Comparison of ENCODE assay signal across 11 cellular contexts in the genomic region with DNA sequence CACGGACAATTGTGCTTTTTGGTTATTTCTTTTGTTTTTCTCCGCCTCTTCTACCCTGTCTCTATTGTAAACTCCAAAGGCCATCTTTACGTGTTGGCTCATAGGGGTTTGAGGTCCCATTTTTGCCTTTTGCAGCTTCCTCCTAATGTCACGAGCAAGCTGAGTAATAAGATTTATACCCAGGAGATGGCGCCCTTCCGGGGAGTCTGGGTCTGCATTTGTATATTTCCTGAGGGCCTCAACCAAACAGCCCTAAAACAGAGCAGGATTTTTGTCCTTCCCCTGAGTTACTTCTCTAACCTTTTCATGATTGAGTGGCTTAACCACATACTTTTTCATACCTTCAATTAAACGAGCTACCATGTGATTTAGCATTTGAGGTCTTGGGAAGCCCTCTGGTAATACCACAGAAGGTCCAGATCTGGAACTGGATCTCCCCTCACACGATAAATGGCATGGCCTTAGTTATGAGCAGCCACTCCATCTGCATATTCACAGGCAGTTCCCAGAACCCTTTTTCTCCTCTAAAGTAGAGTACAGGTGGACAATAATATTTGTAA. TPM values are rescaled to one million over a fixed set of nuclear protein-coding genes. Genes with fewer than 3 reads are reported as not detected.
A peak's percentile ranks its signal among the peaks of the same experiment; 100 is the strongest.
DNase-seq lines count a peak whose midpoint lies in the region; ATAC-seq and TF ChIP-seq lines count a peak whose summit lies in the region.
"Had no signal": no experiment of that assay in that cellular context is flagged by ENCODE, and none has a peak within 500 bp of the region (broad histone marks: within the 10 kb centered on the region; RNA-seq: fewer than 3 reads in every experiment).

No MANE protein-coding gene starts in this region.

- peaks cover 16% of the 10 kb centered on the region for H3K4me1 ChIP-seq in cardiac muscle cell (ENCODE audit: low read depth)
- H3K4me1 ChIP-seq: SJCRH30 had no signal

- no peaks in the 10 kb centered on the region for H3K36me3 ChIP-seq in cardiac muscle cell
- H3K36me3 ChIP-seq: SJCRH30 had no signal

- DNase-seq in cardiac muscle cell (ENCODE audit: low read depth in 1 of 2, low spot score in 1 of 2) = peak in 1 of 2 donors; percentile 37
- no peak for DNase-seq in Right ventricle myocardium inferior (ENCODE audit: missing footprints)
- peak; percentile 30 for DNase-seq in NCI-H69 (lab: John Stamatoyannopoulos, UW)
- DNase-seq in chondrocyte (ENCODE audit: low spot score) = no peak
- peak; percentile 35 for DNase-seq in stimulated activated naive CD8-positive, alpha-beta T cell treated with anti-CD3 and anti-CD28 coated beads, Interleukin-15, Interleukin-2, amounts not matched to agents 100 U/mL and 50 U/mL, for 24 hours
- DNase-seq in midbrain (lab: John Stamatoyannopoulos, UW) = no peak
- DNase-seq in NCI-H1105 (lab: John Stamatoyannopoulos, UW) = no peak

- no peak overlapping the region for H3K27ac ChIP-seq in cardiac muscle cell
- H3K27ac ChIP-seq: SJCRH30 had no signal

- H3K27me3 Mint-ChIP-seq in chondrocyte (ENCODE audit: low read depth) = peaks cover 2% of the 10 kb centered on the region

- H3K9me3 Mint-ChIP-seq in chondrocyte (ENCODE audit: low read depth) = no peaks in the 10 kb centered on the region
- H3K9me3 Mint-ChIP-seq: brain had no signal

- no peak overlapping the region for H3K4me3 ChIP-seq in cardiac muscle cell
- H3K4me3 ChIP-seq: SJCRH30 had no signal

- TF ChIP-seq CTCF in cardiac muscle cell (IDR thresholded peaks at IDR 0.05; ENCODE audit: low read depth, low read length) (peak; percentile 37), chondrocyte (IDR thresholded peaks at IDR 0.05) (peak; percentile 70)

- intact Hi-C loops in Right ventricle myocardium inferior (cut with DNase I) = no loop called here

- H3K9me3 ChIP-seq in cardiac muscle cell (ENCODE audit: low read depth) = no peaks in the 10 kb centered on the region
- H3K9me3 ChIP-seq: SJCRH30 had no signal

- no peaks in the 10 kb centered on the region for H3K4me1 Mint-ChIP-seq in chondrocyte (ENCODE audit: low read depth)
- H3K4me1 Mint-ChIP-seq: brain had no signal

- H3K36me3 Mint-ChIP-seq in chondrocyte (ENCODE audit: low read depth) = no peaks in the 10 kb centered on the region
- H3K36me3 Mint-ChIP-seq: brain had no signal

- no peak for ATAC-seq in Right ventricle myocardium inferior
- ATAC-seq in stimulated activated naive CD8-positive, alpha-beta T cell treated with anti-CD3 and anti-CD28 coated beads, Interleukin-15, Interleukin-2, amounts not matched to agents 100 U/mL and 50 U/mL, for 24 hours = no peak
- no peak for ATAC-seq in GM21529 (IDR thresholded peaks at IDR 0.05; ENCODE audit: unreplicated experiment)

- H3K27ac Mint-ChIP-seq in chondrocyte (ENCODE audit: unreplicated experiment) = no peak overlapping the region
- H3K27ac Mint-ChIP-seq: brain had no signal

- no peak overlapping the region for H3K4me3 Mint-ChIP-seq in chondrocyte (ENCODE audit: unreplicated experiment)
- H3K4me3 Mint-ChIP-seq: brain had no signal

- H3K27me3 ChIP-seq in cardiac muscle cell = no peaks in the 10 kb centered on the region
- H3K27me3 ChIP-seq: SJCRH30 had no signal

RNA-seq across cellular contexts. Expression of gene CFAP95, which starts 11.2 kb away (rescaled TPM):
- total RNA-seq in cardiac muscle cell (0.49 TPM in 1 of 2 replicates, not detected in the other), Right ventricle myocardium inferior (0.43 TPM), chondrocyte (not detected in 3 replicates)
- not detected in 2 replicates for polyA plus RNA-seq in cardiac muscle cell
- total RNA-seq: mononuclear cell, SJCRH30 had no signal

RNA-seq across cellular contexts. Expression of gene PTAR1, which starts 49.6 kb away (rescaled TPM):
- total RNA-seq in cardiac muscle cell (33.4 and 54.1 TPM in 2 replicates), Right ventricle myocardium inferior (24.2 TPM), chondrocyte (48.2 to 57.5 TPM (median 52.4 TPM) in 3 replicates)
- polyA plus RNA-seq in cardiac muscle cell = 7.1 and 15.9 TPM in 2 replicates

Comparison
In these comparisons a context has a peak if more than half of its experiments do, and no peak if none do; other contexts are left out.
1. DNase-seq: peak in NCI-H69 (single experiment) and stimulated activated naive CD8-positive, alpha-beta T cell treated with anti-CD3 and anti-CD28 coated beads, Interleukin-15, Interleukin-2, amounts not matched to agents 100 U/mL and 50 U/mL, for 24 hours (single experiment); none in Right ventricle myocardium inferior (single experiment), chondrocyte (single experiment), midbrain (single experiment) and NCI-H1105 (single experiment).